In genomic region chrX:9532349-9532748, GRCh38 we compare ENCODE assay signal across 21 cellular contexts.
DNase-seq lines count a peak whose midpoint lies in the region; ATAC-seq, FAIRE-seq and TF ChIP-seq lines count a peak whose summit lies in the region.
"Had no signal": no experiment of that assay in that cellular context is flagged by ENCODE, and none has a peak within 500 bp of the region (broad histone marks: within the 10 kb centered on the region; RNA-seq: fewer than 3 reads in every experiment).

No MANE protein-coding gene starts in this region.

- no peak overlapping the region for H2BK120ac ChIP-seq in H1 (replicated peaks; ENCODE audit: low read depth, low read length)

- no peak overlapping the region for H2BK5ac ChIP-seq in H1 (ENCODE audit: low read depth, low read length)

- H3K4me3 ChIP-seq in H1 (ENCODE audit: extremely low read depth in 1 of 4, insufficient read depth in 2 of 4, low read depth in 3 of 4, low read length in 4 of 4), result no peak overlapping the region
- no peak overlapping the region for H3K4me3 ChIP-seq in testis
- H3K4me3 ChIP-seq: cardiac muscle cell, GM23338, right lobe of liver, thoracic aorta had no signal

- H3K4me1 ChIP-seq in H1 (replicated peaks in 1 of 4; ENCODE audit: control insufficient read depth in 3 of 4, insufficient read depth in 4 of 4, low read length in 3 of 4), result peaks cover 0 to 36% (median 10%) of the 10 kb centered on the region in 4 experiments; a peak in 6 of 7 replicates
- peaks cover 4% of the 10 kb centered on the region for H3K4me1 ChIP-seq in testis

- H3K79me1 ChIP-seq in H1 (ENCODE audit: low read depth, low read length), result no peaks in the 10 kb centered on the region

- H3K9me3 ChIP-seq in H1 (ENCODE audit: insufficient read depth in 2 of 2, low read depth in 1 of 2, low read length in 1 of 2) (no peaks in the 10 kb centered on the region), testis (no peaks in the 10 kb centered on the region)
- H3K9me3 ChIP-seq: right lobe of liver, thoracic aorta had no signal

- TF ChIP-seq CTCF in H1 (IDR thresholded peaks at IDR 0.05; ENCODE audit: control extremely low read depth in 1 of 3, insufficient read depth in 1 of 3, low read depth in 1 of 3, low read length in 3 of 3) (no peak), testis (IDR thresholded peaks at IDR 0.05) (no peak)

- intact Hi-C loops in testis (cut with DNase I; ENCODE audit: low total_unique reads), result no loop called here

- no peak overlapping the region for H2BK12ac ChIP-seq in H1 (ENCODE audit: low read depth, low read length)

- H3K27ac ChIP-seq in H1 (ENCODE audit: low read depth, low read length), result no peak overlapping the region
- no peak overlapping the region for H3K27ac ChIP-seq in testis
- H3K27ac ChIP-seq: epithelial cell of prostate, right lobe of liver, thoracic aorta had no signal

- no peak for FAIRE-seq in H1 (lab: Jason Lieb, UNC)

- no peaks in the 10 kb centered on the region for H3K23me2 ChIP-seq in H1 (ENCODE audit: low read depth, low read length)

- TF ChIP-seq POLR2A in H1 (IDR thresholded peaks at IDR 0.05; ENCODE audit: control extremely low read depth in 1 of 2, low read depth in 2 of 2, low read length in 2 of 2), result no peak
- TF ChIP-seq POLR2A in testis (IDR thresholded peaks at IDR 0.05), result no peak

- WGBS in H1 (ENCODE audit: extremely low coverage in 1 of 2, insufficient coverage in 1 of 2, insufficient read length in 1 of 2, insufficient replicate concordance in 2 of 2, low coverage in 1 of 2, low lambda C conversion rate in 2 of 2, missing lambda C conversion rate in 1 of 2), 2 experiments, result 85% methylated on average over 6 of the region's 12 CpGs; no CpG with 5 or more reads in 1 of the 2 experiments
- WGBS in testis, 2 donors, result 53 to 59% methylated on average over 2 to 8 of the region's 12 CpGs

- peak overlapping the region; percentile 27 for H4K91ac ChIP-seq in H1 (replicated peaks; ENCODE audit: insufficient read length, low read length)

- no peak overlapping the region for H3K23ac ChIP-seq in H1 (ENCODE audit: insufficient read length)

- no peak overlapping the region for H2BK20ac ChIP-seq in H1 (ENCODE audit: low read length)

- H3K36me3 ChIP-seq in H1 (ENCODE audit: control insufficient read depth in 2 of 4, insufficient read depth in 4 of 4, low read length in 3 of 4) (no peaks in the 10 kb centered on the region), testis (ENCODE audit: low read depth, missing control alignments) (no peaks in the 10 kb centered on the region)
- H3K36me3 ChIP-seq: cardiac muscle cell, right lobe of liver, thoracic aorta had no signal

- ATAC-seq in GM21423 (IDR thresholded peaks at IDR 0.05; ENCODE audit: unreplicated experiment), result no peak
- ATAC-seq: GM23338; right lobe of liver; stimulated activated effector memory CD8-positive, alpha-beta T cell treated with anti-CD3 and anti-CD28 coated beads, Interleukin-12 subunit alpha, Interleukin-12 subunit beta, amount 100 ng/mL, for 72 hours had no signal

- H3K9ac ChIP-seq in H1 (replicated peaks in 1 of 4; ENCODE audit: extremely low read depth in 1 of 4, low read depth in 3 of 4, low read length in 3 of 4), result no peak overlapping the region

- no peak overlapping the region for H3K56ac ChIP-seq in H1 (replicated peaks; ENCODE audit: insufficient read length, low read depth, low read length)

- no peak overlapping the region; a peak in 1 of 4 replicates for H3K4me2 ChIP-seq in H1 (ENCODE audit: insufficient read depth in 1 of 2, low read depth in 2 of 2, low read length in 2 of 2)
- H3K4me2 ChIP-seq: GM23338 had no signal

- POLR2A ChIA-PET in H1 (lab: Charles Lee; ENCODE audit: partially characterized antibody), result no interaction called here

- peaks cover 0 to 36% of the 10 kb centered on the region in 2 experiments; a peak in 2 of 4 replicates for H3K79me2 ChIP-seq in H1 (ENCODE audit: control insufficient read depth in 1 of 2, insufficient read depth in 2 of 2, low read length in 2 of 2)

- H2AK5ac ChIP-seq in H1 (ENCODE audit: low read depth, low read length), result no peak overlapping the region

- H3K18ac ChIP-seq in H1 (ENCODE audit: extremely low read depth, low read length), result no peak overlapping the region

- CTCF ChIA-PET in H1 (lab: Charles Lee; ENCODE audit: partially characterized antibody), result no interaction called here

- no peak overlapping the region for H4K5ac ChIP-seq in H1 (ENCODE audit: insufficient read length, low read depth, low read length)

- H3K4ac ChIP-seq in H1 (replicated peaks; ENCODE audit: insufficient read length, low read depth, low read length), result no peak overlapping the region

- no peak overlapping the region for H3K14ac ChIP-seq in H1 (ENCODE audit: insufficient read length)

- DNase-seq in amniotic epithelial cell (ENCODE audit: low read depth) (peak; percentile 81), H1 (ENCODE audit: low read depth in 1 of 2, low spot score in 2 of 2) (no peak), left kidney (ENCODE audit: low read depth, low spot score) (peak; percentile 26), testis (peak; percentile 79), kidney tubule cell (ENCODE audit: low spot score) (no peak), NCI-H146 treated with DMSO at 0.1 percent for 48 hours (lab: John Stamatoyannopoulos, UW; ENCODE audit: unreplicated experiment) (no peak)
- DNase-seq: activated CD4-positive, alpha-beta T cell treated with anti-CD3 and anti-CD28 coated beads, Interleukin-2, amount 10 ng/mL, durations not matched to agents 24 days and 14 days; activated CD8-positive, alpha-beta memory T cell treated with anti-CD3 and anti-CD28 coated beads, Interleukin-2, amount 50 U/mL, for 4 hours; activated effector memory CD4-positive, alpha-beta T cell treated with Interleukin-2 at 50 U/mL for 16 hours; DND-41; KBM-7; NCI-H187 treated with DMSO at 0.1 percent for 48 hours; NCI-H774; right lobe of liver; T-helper 1 cell had no signal

- TF ChIP-seq EP300 in H1 (IDR thresholded peaks at IDR 0.05; ENCODE audit: borderline replicate concordance in 1 of 2, low read depth in 2 of 2, low read length in 2 of 2), result no peak

- no peak overlapping the region for H4K8ac ChIP-seq in H1 (ENCODE audit: extremely low read depth, insufficient read depth, low read length)

- no peaks in the 10 kb centered on the region for H3K27me3 ChIP-seq in H1 (replicated peaks in 1 of 4; ENCODE audit: control insufficient read depth in 3 of 4, extremely low read depth in 1 of 4, insufficient read depth in 3 of 4, low read length in 3 of 4)
- H3K27me3 ChIP-seq in testis, result no peaks in the 10 kb centered on the region
- H3K27me3 ChIP-seq: cardiac muscle cell, right lobe of liver had no signal

- no peak for TF ChIP-seq RAD21 in H1 (IDR thresholded peaks at IDR 0.05 in 1 of 2, conservative IDR thresholded peaks at IDR 0.05 in 1 of 2; ENCODE audit: low read depth in 2 of 2, low read length in 2 of 2)

- H2AFZ ChIP-seq in H1 (ENCODE audit: low read length), result no peak overlapping the region
- H2AFZ ChIP-seq: GM23338 had no signal

- peaks cover 0 to 2% of the 10 kb centered on the region in 2 experiments for H4K20me1 ChIP-seq in H1 (replicated peaks in 1 of 2; ENCODE audit: control insufficient read depth in 1 of 2, insufficient read depth in 2 of 2, low read length in 2 of 2)

- no peak overlapping the region for H2BK15ac ChIP-seq in H1 (ENCODE audit: low read length)

TF ChIP-seq in H1, 55 proteins besides CTCF, POLR2A, EP300 and RAD21:
- TF ChIP-seq, protein P1, sequence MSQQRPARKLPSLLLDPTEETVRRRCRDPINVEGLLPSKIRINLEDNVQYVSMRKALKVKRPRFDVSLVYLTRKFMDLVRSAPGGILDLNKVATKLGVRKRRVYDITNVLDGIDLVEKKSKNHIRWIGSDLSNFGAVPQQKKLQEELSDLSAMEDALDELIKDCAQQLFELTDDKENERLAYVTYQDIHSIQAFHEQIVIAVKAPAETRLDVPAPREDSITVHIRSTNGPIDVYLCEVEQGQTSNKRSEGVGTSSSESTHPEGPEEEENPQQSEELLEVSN (IDR thresholded peaks at IDR 0.05), result no peak
- TF ChIP-seq HDAC6 (IDR thresholded peaks at IDR 0.05; ENCODE audit: low read depth, low read length) (no peak), CREB1 (IDR thresholded peaks at IDR 0.05) (no peak), GTF2F1 (IDR thresholded peaks at IDR 0.05; ENCODE audit: borderline replicate concordance, low read depth, low read length) (no peak), CTBP2 (IDR thresholded peaks at IDR 0.05; ENCODE audit: borderline replicate concordance, insufficient read depth, insufficient read length, low read length) (no peak), PHF8 (conservative IDR thresholded peaks at IDR 0.05; ENCODE audit: low read depth, low read length) (no peak), TBP (IDR thresholded peaks at IDR 0.05; ENCODE audit: low read depth, low read length) (no peak), CEBPB (IDR thresholded peaks at IDR 0.05; ENCODE audit: low read depth, low read length) (no peak)

Comparison
In these comparisons a context has a peak if more than half of its experiments do, and no peak if none do; other contexts are left out.
1. DNase-seq: peak in amniotic epithelial cell (single experiment), left kidney (single experiment) and testis (single experiment); none in H1 (0 of 2), kidney tubule cell (single experiment) and NCI-H146 treated with DMSO at 0.1 percent for 48 hours (single experiment).